Comparison of ENCODE assay signal across 22 cellular contexts in genomic region chr3:141576744-141577052, GRCh38.
DNase-seq lines count a peak whose midpoint lies in the region; ATAC-seq and TF ChIP-seq lines count a peak whose summit lies in the region.
"Had no signal": no experiment of that assay in that cellular context is flagged by ENCODE, and none has a peak within 500 bp of the region (broad histone marks: within the 10 kb centered on the region; RNA-seq: fewer than 3 reads in every experiment).

No MANE protein-coding gene starts in this region.

- H3K79me2 ChIP-seq in OCI-LY7 (ENCODE audit: insufficient read depth, low read depth, low read length) (no peaks in the 10 kb centered on the region), osteoblast (ENCODE audit: insufficient read depth, low read length) (no peaks in the 10 kb centered on the region)

- intact Hi-C loops in OCI-LY7 (cut with micrococcal nuclease; ENCODE audit: unreplicated experiment) = loop anchor here (5.0 to 10.0 kb wide), 2 partner anchors 71 to 338 kb away; no protein-coding TSS in a partner anchor
- intact Hi-C loops in heart right ventricle (cut with DNase I) = loop anchor here (2.0 to 10.0 kb wide), 8 partner anchors 158 to 708 kb away; partner anchors contain the start of genes RNF7 (in 5 of the 10) and ATP1B3 (in 1 of the 10)

- H3K27ac ChIP-seq in OCI-LY7 (ENCODE audit: low read depth, low read length, poor library complexity, severe bottlenecking) (no peak overlapping the region), osteoblast (ENCODE audit: low read depth, low read length) (no peak overlapping the region), heart right ventricle (no peak overlapping the region)
- H3K27ac ChIP-seq: adrenal gland, coronary artery, gastroesophageal sphincter, upper lobe of right lung had no signal

- POLR2A ChIA-PET in OCI-LY7 (lab: Charles Lee) = interaction anchor here (0.9 to 2.1 kb wide), 2 partner anchors 10 to 16 kb away, joined by 3 to 10 read pairs; no protein-coding TSS in a partner anchor

- H3K4me1 Mint-ChIP-seq in activated T-cell treated with anti-CD3 and anti-CD28 coated beads, Interleukin-2, amount 50 U/mL, for 24 hours (ENCODE audit: low read depth) = peaks cover 9% of the 10 kb centered on the region

- BruUV-seq in OCI-LY7 (replicated peaks; lab: Mats Ljungman, UMichigan) = no TSS peak

- H3K4me3 ChIP-seq in OCI-LY7 (ENCODE audit: low read depth, low read length, poor library complexity, severe bottlenecking) = no peak overlapping the region
- H3K4me3 ChIP-seq in endocrine pancreas (ENCODE audit: control insufficient read depth, insufficient read depth, low read length) = peak overlapping the region; percentile 83
- no peak overlapping the region for H3K4me3 ChIP-seq in osteoblast (ENCODE audit: insufficient read depth, low read length)
- no peak overlapping the region for H3K4me3 ChIP-seq in heart right ventricle
- H3K4me3 ChIP-seq: adrenal gland, coronary artery, MG63, upper lobe of right lung had no signal

- DNase-seq in activated T-cell treated with anti-CD3 and anti-CD28 coated beads, Interleukin-2, amount 50 U/mL, for 24 hours = no peak
- DNase-seq in activated T-cell treated with anti-CD3 and anti-CD28 coated beads for 4 hours (no peak), OCI-LY7 (ENCODE audit: low spot score) (no peak), osteoblast (ENCODE audit: insufficient read length, low spot score, missing footprints) (no peak), heart right ventricle (no peak), SHP77 (lab: John Stamatoyannopoulos, UW) (no peak)
- DNase-seq: activated CD4-positive, alpha-beta T cell treated with anti-CD3 and anti-CD28 coated beads, Interleukin-2, amount 50 U/mL, for 4 hours; activated CD4-positive, CD25-positive, alpha-beta regulatory T cell; adrenal gland; DND-41; GOT3; left ventricle myocardium superior; MG63; NCI-H1417 treated with DMSO at 0.1 percent for 48 hours; SIG-M5; substantia nigra; upper lobe of right lung had no signal

- peaks cover 84% of the 10 kb centered on the region for H3K36me3 Mint-ChIP-seq in activated T-cell treated with anti-CD3 and anti-CD28 coated beads, Interleukin-2, amount 50 U/mL, for 24 hours (ENCODE audit: low read depth)

- TF ChIP-seq CTCF in OCI-LY7 (conservative IDR thresholded peaks at IDR 0.05; ENCODE audit: low read length) (peak; percentile 22; the same call in 1 of the 2 replicates), osteoblast (IDR thresholded peaks at IDR 0.05; ENCODE audit: extremely low read depth, low read depth, low read length) (no peak), heart right ventricle (IDR thresholded peaks at IDR 0.05) (no peak)

- no peaks in the 10 kb centered on the region for H3K9me3 Mint-ChIP-seq in activated T-cell treated with anti-CD3 and anti-CD28 coated beads, Interleukin-2, amount 50 U/mL, for 24 hours
- H3K9me3 Mint-ChIP-seq: T-helper 1 cell treated with Interleukin-12 subunit alpha and Interleukin-12 subunit beta and Interleukin-4 antibody, amounts not matched to agents 30 μg/mL and 1 μg/mL, for 36 hours had no signal

- ATAC-seq in HG03175 (IDR thresholded peaks at IDR 0.05; ENCODE audit: unreplicated experiment) (no peak), heart right ventricle (no peak)
- ATAC-seq: gastroesophageal sphincter had no signal

- CTCF ChIA-PET in OCI-LY7 (lab: Charles Lee; ENCODE audit: unreplicated experiment) = no interaction called here

- whole genome bisulfite sequencing in heart right ventricle, 2 donors = 94 to 100% methylated on average over 1 of the region's 1 CpG

- no peak overlapping the region for H3K4me3 Mint-ChIP-seq in activated T-cell treated with anti-CD3 and anti-CD28 coated beads, Interleukin-2, amount 50 U/mL, for 24 hours

- peak overlapping the region; percentile 46; the same call in 1 of the 2 replicates for H3K4me2 ChIP-seq in OCI-LY7 (ENCODE audit: low read length)
- peak overlapping the region; percentile 30 for H3K4me2 ChIP-seq in osteoblast (ENCODE audit: insufficient read depth, low read length)

- peak overlapping the region; percentile 67 for H3K27ac Mint-ChIP-seq in activated T-cell treated with anti-CD3 and anti-CD28 coated beads, Interleukin-2, amount 50 U/mL, for 24 hours

- H2AFZ ChIP-seq in OCI-LY7 (ENCODE audit: low read length) (no peak overlapping the region), osteoblast (ENCODE audit: low read length) (no peak overlapping the region)

- H4K20me1 ChIP-seq in OCI-LY7 (ENCODE audit: insufficient read depth, low read length) (no peaks in the 10 kb centered on the region), osteoblast (ENCODE audit: insufficient read depth, low read length) (no peaks in the 10 kb centered on the region)

- H3K36me3 ChIP-seq in OCI-LY7 (ENCODE audit: insufficient read depth, low read length) = peaks cover 64% of the 10 kb centered on the region
- no peaks in the 10 kb centered on the region for H3K36me3 ChIP-seq in endocrine pancreas (ENCODE audit: control insufficient read depth, insufficient read depth, low read length)
- peaks cover 50% of the 10 kb centered on the region for H3K36me3 ChIP-seq in osteoblast (ENCODE audit: insufficient read depth, low read length)
- peaks cover 0 to 96% (median 27%) of the 10 kb centered on the region in 9 donors for H3K36me3 ChIP-seq in heart right ventricle

- no peaks in the 10 kb centered on the region for H3K9me3 ChIP-seq in OCI-LY7 (ENCODE audit: low read length)
- H3K9me3 ChIP-seq in endocrine pancreas (ENCODE audit: control insufficient read depth, low read length) = no peaks in the 10 kb centered on the region
- H3K9me3 ChIP-seq in osteoblast (ENCODE audit: low read depth, low read length) = no peaks in the 10 kb centered on the region
- H3K9me3 ChIP-seq in heart right ventricle = no peaks in the 10 kb centered on the region
- H3K9me3 ChIP-seq: adrenal gland, gastroesophageal sphincter, MG63, upper lobe of right lung had no signal

- no peaks in the 10 kb centered on the region for H3K27me3 Mint-ChIP-seq in activated T-cell treated with anti-CD3 and anti-CD28 coated beads, Interleukin-2, amount 50 U/mL, for 24 hours

- H3K9me2 ChIP-seq in OCI-LY7 (ENCODE audit: insufficient read depth, low read length) = no peaks in the 10 kb centered on the region

- H3K4me1 ChIP-seq in OCI-LY7 (ENCODE audit: insufficient read depth, low read length, poor library complexity, severe bottlenecking) (peaks cover 7% of the 10 kb centered on the region), endocrine pancreas (ENCODE audit: control insufficient read depth, insufficient read depth, low read length) (no peaks in the 10 kb centered on the region), osteoblast (ENCODE audit: insufficient read depth, low read length) (no peaks in the 10 kb centered on the region), heart right ventricle (peaks cover 0 to 6% (median 0%) of the 10 kb centered on the region in 9 donors)
- H3K4me1 ChIP-seq: adrenal gland, upper lobe of right lung had no signal

- no peak overlapping the region for H3K9ac ChIP-seq in endocrine pancreas (ENCODE audit: control insufficient read depth, insufficient read depth, low read length)

- no peaks in the 10 kb centered on the region for H3K27me3 ChIP-seq in endocrine pancreas (ENCODE audit: control insufficient read depth, insufficient read depth, low read length)
- H3K27me3 ChIP-seq in osteoblast (ENCODE audit: insufficient read depth, low read length) = no peaks in the 10 kb centered on the region
- no peaks in the 10 kb centered on the region for H3K27me3 ChIP-seq in heart right ventricle
- H3K27me3 ChIP-seq: adrenal gland, gastroesophageal sphincter, MG63, upper lobe of right lung had no signal
